13 cellular contexts compared by ENCODE assay signal in genomic region chr9:7549261-7549660, GRCh38.
DNase-seq lines count a peak whose midpoint lies in the region; ATAC-seq and TF ChIP-seq lines count a peak whose summit lies in the region.
"Had no signal": no experiment of that assay in that cellular context is flagged by ENCODE, and none has a peak within 500 bp of the region (broad histone marks: within the 10 kb centered on the region; RNA-seq: fewer than 3 reads in every experiment).

No MANE protein-coding gene starts in this region.

- no peaks in the 10 kb centered on the region for H3K9me2 ChIP-seq in Loucy (replicated peaks; ENCODE audit: low read depth, low read length)

- H3K4me1 Mint-ChIP-seq in CD4-positive, alpha-beta T cell (ENCODE audit: low read depth), result no peaks in the 10 kb centered on the region

- H3K9ac ChIP-seq in BLaER1 (no peak overlapping the region), Loucy (ENCODE audit: low read depth, low read length, poor library complexity, severe bottlenecking) (no peak overlapping the region)
- H3K9ac ChIP-seq: parathyroid adenoma had no signal

- intact Hi-C loops in CD4-positive, alpha-beta T cell (cut with DNase I, micrococcal nuclease), result no loop called here

- peak; percentile 25 for DNase-seq in SK-N-DZ (ENCODE audit: low spot score)
- DNase-seq in islet precursor cell, result peak; percentile 90
- no peak for DNase-seq in CD4-positive, alpha-beta T cell
- no peak for DNase-seq in NCI-H1105 treated with DMSO at 0.1 percent for 48 hours (lab: John Stamatoyannopoulos, UW)
- DNase-seq in NOMO-1 treated with DMSO at 0.1 percent for 48 hours (lab: John Stamatoyannopoulos, UW; ENCODE audit: unreplicated experiment), result no peak
- DNase-seq in NCI-H2081 (lab: John Stamatoyannopoulos, UW), result no peak
- DNase-seq: activated CD4-positive, alpha-beta memory T cell treated with anti-CD3 and anti-CD28 coated beads for 36 hours; activated effector memory CD4-positive, alpha-beta T cell treated with Interleukin-2 at 50 U/mL for 16 hours; SHP77 had no signal

- CTCF ChIA-PET in CD4-positive, alpha-beta T cell (lab: Charles Lee), result no interaction called here

- no peaks in the 10 kb centered on the region for H3F3A ChIP-seq in Loucy (ENCODE audit: low read depth)

- peak overlapping the region; percentile 63 for H3K27ac ChIP-seq in BLaER1
- H3K27ac ChIP-seq in CD4-positive, alpha-beta T cell (ENCODE audit: low read depth, low read length), result no peak overlapping the region
- H3K27ac ChIP-seq: parathyroid adenoma, tibial nerve had no signal

- no peaks in the 10 kb centered on the region for H3K36me3 Mint-ChIP-seq in CD4-positive, alpha-beta T cell (ENCODE audit: low read depth)
- H3K36me3 Mint-ChIP-seq: activated CD4-positive, alpha-beta memory T cell treated with anti-CD3 and anti-CD28 coated beads for 36 hours had no signal

- no peaks in the 10 kb centered on the region for H3K9me3 ChIP-seq in BLaER1
- H3K9me3 ChIP-seq in Loucy (ENCODE audit: insufficient read depth, low read depth, low read length), result no peaks in the 10 kb centered on the region
- no peaks in the 10 kb centered on the region for H3K9me3 ChIP-seq in CD4-positive, alpha-beta T cell (ENCODE audit: control insufficient read depth, low read length)
- H3K9me3 ChIP-seq: tibial nerve had no signal

- no peak overlapping the region for H3K4me3 Mint-ChIP-seq in CD4-positive, alpha-beta T cell
- H3K4me3 Mint-ChIP-seq: activated CD4-positive, alpha-beta memory T cell treated with anti-CD3 and anti-CD28 coated beads for 36 hours had no signal

- H2AFZ ChIP-seq in Loucy (ENCODE audit: low read length), result peak overlapping the region; percentile 53
- H2AFZ ChIP-seq: parathyroid adenoma had no signal

- H3K4me3 ChIP-seq in BLaER1 (no peak overlapping the region), Loucy (ENCODE audit: low read length, poor library complexity, severe bottlenecking) (peak overlapping the region; percentile 22)
- H3K4me3 ChIP-seq: tibial nerve had no signal

- H3K9me3 Mint-ChIP-seq in CD4-positive, alpha-beta T cell, result peaks cover 2% of the 10 kb centered on the region
- H3K9me3 Mint-ChIP-seq: activated CD4-positive, alpha-beta memory T cell treated with anti-CD3 and anti-CD28 coated beads for 36 hours had no signal

- peaks cover 22% of the 10 kb centered on the region for H3K27me3 Mint-ChIP-seq in CD4-positive, alpha-beta T cell

- H4K20me1 ChIP-seq in BLaER1, result no peaks in the 10 kb centered on the region
- H4K20me1 ChIP-seq in Loucy (ENCODE audit: insufficient read depth, low read length, poor library complexity, severe bottlenecking), result no peaks in the 10 kb centered on the region

- no peak overlapping the region for H3K27ac Mint-ChIP-seq in CD4-positive, alpha-beta T cell
- H3K27ac Mint-ChIP-seq: activated CD4-positive, alpha-beta memory T cell treated with anti-CD3 and anti-CD28 coated beads for 36 hours had no signal

- H3K4me1 ChIP-seq in BLaER1 (peaks cover 11% of the 10 kb centered on the region), Loucy (ENCODE audit: insufficient read depth, low read length, poor library complexity, severe bottlenecking) (peaks cover 22% of the 10 kb centered on the region)
- H3K4me1 ChIP-seq: parathyroid adenoma, tibial nerve had no signal

- no peak for ATAC-seq in CD4-positive, alpha-beta T cell (ENCODE audit: poor library complexity)

- H3K27me3 ChIP-seq in BLaER1 (no peaks in the 10 kb centered on the region), Loucy (ENCODE audit: insufficient read depth, low read length, poor library complexity, severe bottlenecking) (no peaks in the 10 kb centered on the region)
- H3K27me3 ChIP-seq in CD4-positive, alpha-beta T cell (ENCODE audit: control insufficient read depth, insufficient read depth, low read length), result peaks cover 6% of the 10 kb centered on the region
- H3K27me3 ChIP-seq: tibial nerve had no signal

- TF ChIP-seq CTCF in Loucy (conservative IDR thresholded peaks at IDR 0.05; ENCODE audit: low read length), result no peak
- no peak for TF ChIP-seq CTCF in CD4-positive, alpha-beta T cell (IDR thresholded peaks at IDR 0.05)

- H3K79me2 ChIP-seq in Loucy (ENCODE audit: insufficient read depth, low read length), result no peaks in the 10 kb centered on the region
- H3K79me2 ChIP-seq: parathyroid adenoma had no signal

- POLR2A ChIA-PET in CD4-positive, alpha-beta T cell (lab: Charles Lee), result no interaction called here

- H3K4me2 ChIP-seq in BLaER1, result peak overlapping the region; percentile 56
- peak overlapping the region; percentile 56 for H3K4me2 ChIP-seq in Loucy (ENCODE audit: low read depth, low read length, poor library complexity, severe bottlenecking)

- H3K36me3 ChIP-seq in BLaER1 (no peaks in the 10 kb centered on the region), Loucy (ENCODE audit: insufficient read depth, low read length) (no peaks in the 10 kb centered on the region)
- H3K36me3 ChIP-seq: tibial nerve had no signal

Comparison
In these comparisons a context has a peak if more than half of its experiments do, and no peak if none do; other contexts are left out.
1. DNase-seq: peak in SK-N-DZ (single experiment) and islet precursor cell (single experiment); none in CD4-positive, alpha-beta T cell (0 of 10), NCI-H1105 treated with DMSO at 0.1 percent for 48 hours (single experiment), NOMO-1 treated with DMSO at 0.1 percent for 48 hours (single experiment) and NCI-H2081 (0 of 2).